Comparison of ENCODE assay signal across 2 cellular contexts in the genomic region with DNA sequence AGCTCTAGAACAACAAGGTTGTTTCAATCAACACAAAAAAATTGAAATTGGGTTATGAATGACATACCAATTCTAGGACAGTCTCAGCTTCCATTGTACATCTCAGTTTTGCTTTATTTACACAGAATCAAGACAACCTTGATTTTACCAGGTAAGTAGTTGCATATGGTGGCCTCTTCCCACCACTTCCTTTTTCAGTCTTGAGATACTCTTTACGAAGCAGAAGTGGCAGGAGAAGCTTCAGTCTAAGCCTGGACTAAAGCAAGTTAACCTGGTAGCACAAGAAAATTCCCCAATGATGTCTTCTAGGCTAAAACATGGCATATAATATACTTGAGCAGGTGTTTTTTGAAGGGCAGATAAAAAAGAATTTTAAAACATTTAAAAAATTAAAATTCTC.
TF ChIP-seq lines count a peak whose summit lies in the region.

No MANE protein-coding gene starts in this region.

TF ChIP-seq in GM12891, 5 proteins besides CTCF, POLR2A, EP300 and RAD21:
- no peak for TF ChIP-seq PAX5 (IDR thresholded peaks at IDR 0.05; ENCODE audit: insufficient read depth, low read length, severe bottlenecking)
- TF ChIP-seq SPI1 (IDR thresholded peaks at IDR 0.05; ENCODE audit: low read depth, low read length) = peak; percentile 53
- TF ChIP-seq POU2F2 (IDR thresholded peaks at IDR 0.05; ENCODE audit: low read depth, low read length) = no peak
- TF ChIP-seq TAF1 (IDR thresholded peaks at IDR 0.05; ENCODE audit: low read depth, low read length) = no peak
- no peak for TF ChIP-seq POLR2AphosphoS5 (IDR thresholded peaks at IDR 0.05; ENCODE audit: low read depth, low read length)

TF ChIP-seq in K562, 482 proteins besides CTCF, POLR2A, EP300 and RAD21:
- no peak for TF ChIP-seq ZNF79 (CRISPR knock-in tag; IDR thresholded peaks at IDR 0.05; ENCODE audit: low read depth)
- TF ChIP-seq SPI1 (IDR thresholded peaks at IDR 0.05; ENCODE audit: borderline replicate concordance, low read depth, low read length) = peak; percentile 68; the same call in 1 of the 2 replicates
